ENCODE assay signal across 22 cellular contexts in the genomic region with DNA sequence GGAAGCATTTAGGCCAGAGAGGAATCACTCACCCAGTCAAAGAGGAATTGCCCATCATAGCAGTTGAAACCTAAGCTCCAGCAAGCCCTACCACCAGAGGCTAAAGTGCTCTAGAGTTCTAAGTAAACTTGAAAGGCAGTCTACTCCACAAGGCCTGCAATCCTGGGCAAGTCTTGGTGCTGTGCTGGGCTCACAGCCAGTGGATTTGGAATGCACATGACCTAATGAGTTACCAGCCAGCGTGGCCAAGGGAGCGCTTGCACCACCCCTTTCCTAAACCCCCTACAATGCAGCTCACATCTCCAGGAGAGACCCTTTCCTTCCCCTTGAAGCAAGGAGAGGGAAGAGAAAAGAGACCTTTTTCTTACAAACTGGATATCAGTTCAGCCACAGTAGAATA.
"Had no signal": no experiment of that assay in that cellular context is flagged by ENCODE, and none has a peak within 500 bp of the region (broad histone marks: within the 10 kb centered on the region; RNA-seq: fewer than 3 reads in every experiment).

No MANE protein-coding gene starts in this region.

- DNase-seq: cortex of kidney; dorsolateral prefrontal cortex; effector CD8-positive, alpha-beta T cell; gastrocnemius medialis; heart right ventricle; hypothalamus; kidney glomerular epithelial cell; mammary epithelial cell; natural killer cell; nucleus accumbens; pancreas; right cardiac atrium; small intestine; stimulated activated CD4-positive, alpha-beta T cell treated with anti-CD3 and anti-CD28 coated beads, Interleukin-12 subunit alpha, Interleukin-12 subunit beta, amount 100 ng/mL, for 4 hours; stimulated activated CD4-positive, alpha-beta T cell treated with anti-CD3 and anti-CD28 coated beads, Interleukin-4, amount 100 ng/mL, for 1 hour; stimulated activated CD8-positive, alpha-beta memory T cell treated with anti-CD3 and anti-CD28 coated beads, Interleukin-4, amount 100 ng/mL, for 48 hours; stimulated activated naive CD8-positive, alpha-beta T cell treated with anti-CD3 and anti-CD28 coated beads, Interleukin-15, Interleukin-2, amounts not matched to agents 100 U/mL and 50 U/mL, for 24 hours had no signal

- ATAC-seq: gastrocnemius medialis; heart right ventricle; natural killer cell; pancreas; right cardiac atrium; stimulated activated effector memory CD8-positive, alpha-beta T cell treated with anti-CD3 and anti-CD28 coated beads, Interleukin-12 subunit alpha, Interleukin-12 subunit beta, amount 100 ng/mL, for 72 hours; stimulated activated naive CD8-positive, alpha-beta T cell treated with anti-CD3 and anti-CD28 coated beads, Interleukin-15, Interleukin-2, amounts not matched to agents 100 U/mL and 50 U/mL, for 24 hours had no signal

- H3K4me1 ChIP-seq: gastrocnemius medialis, heart right ventricle, pancreas, suprapubic skin, upper lobe of left lung, vagina had no signal

- H3K36me3 ChIP-seq: gastrocnemius medialis, heart right ventricle, pancreas, suprapubic skin, tibial artery, upper lobe of left lung, vagina had no signal

- H3K4me3 ChIP-seq: dorsolateral prefrontal cortex, gastrocnemius medialis, heart right ventricle, pancreas, suprapubic skin, tibial artery, upper lobe of left lung, vagina had no signal

- H3K9me3 ChIP-seq: gastrocnemius medialis, pancreas, suprapubic skin, tibial artery, upper lobe of left lung, vagina had no signal

- H3K27ac ChIP-seq: dorsolateral prefrontal cortex, gastrocnemius medialis, heart right ventricle, pancreas, suprapubic skin, tibial artery, upper lobe of left lung, vagina had no signal

- H3K27me3 ChIP-seq: dorsolateral prefrontal cortex, gastrocnemius medialis, heart right ventricle, pancreas, suprapubic skin, tibial artery, upper lobe of left lung, vagina had no signal
